In genomic region chr4:76279462-76279861, GRCh38 we compare ENCODE assay signal across 19 cellular contexts. TPM values are rescaled to one million over a fixed set of nuclear protein-coding genes. Genes with fewer than 3 reads are reported as not detected.
DNase-seq lines count a peak whose midpoint lies in the region; ATAC-seq, FAIRE-seq and TF ChIP-seq lines count a peak whose summit lies in the region.
"Had no signal": no experiment of that assay in that cellular context is flagged by ENCODE, and none has a peak within 500 bp of the region (broad histone marks: within the 10 kb centered on the region; RNA-seq: fewer than 3 reads in every experiment).

No MANE protein-coding gene starts in this region.

- H3K4me2 ChIP-seq in HepG2 (ENCODE audit: low read depth, low read length), result no peak overlapping the region
- H3K4me2 ChIP-seq: KMS-11 had no signal

- TF ChIP-seq RAD21 in HepG2 (CRISPR knock-in tag; IDR thresholded peaks at IDR 0.05), result no peak

- POLR2A ChIA-PET in HepG2 (lab: Yijun Ruan, JAX), result no interaction called here

- no peaks in the 10 kb centered on the region for H3K27me3 ChIP-seq in right lobe of liver
- no peaks in the 10 kb centered on the region for H3K27me3 ChIP-seq in HepG2 (ENCODE audit: control insufficient read depth in 1 of 2, insufficient read depth in 2 of 2, low read length in 2 of 2)
- H3K27me3 ChIP-seq: colonic mucosa, suprapubic skin had no signal

- no peaks in the 10 kb centered on the region for H3K9me3 Mint-ChIP-seq in stimulated activated effector memory CD8-positive, alpha-beta T cell treated with anti-CD3 and anti-CD28 coated beads, Interleukin-12 subunit alpha, Interleukin-12 subunit beta, amount 100 ng/mL, for 72 hours
- H3K9me3 Mint-ChIP-seq: activated naive CD4-positive, alpha-beta T cell treated with anti-CD3 and anti-CD28 coated beads, Interleukin-2, amount 50 U/mL, for 24 hours; T-cell had no signal

- in situ Hi-C loops in HepG2 (cut with HindIII; ENCODE audit: extremely low pct_ligation_motif_present, low pct_unique_long_range_greater_than_20kb), result no loop called here

- H3K79me2 ChIP-seq in HepG2 (ENCODE audit: insufficient read depth, low read length), result no peaks in the 10 kb centered on the region

- no peak for FAIRE-seq in HepG2 (lab: Jason Lieb, UNC)
- FAIRE-seq: GM12891 had no signal

- TF ChIP-seq CTCF in right lobe of liver (IDR thresholded peaks at IDR 0.05) (no peak), HepG2 (CRISPR knock-in tag; IDR thresholded peaks at IDR 0.05) (no peak), HFF-Myc (IDR thresholded peaks at IDR 0.05; ENCODE audit: low read depth, low read length, missing control alignments) (peak; percentile 4), VCaP (conservative IDR thresholded peaks at IDR 0.05) (peak; percentile 21; the same call in 1 of the 2 replicates)

- H3K4me1 ChIP-seq in right lobe of liver (peaks cover 2 to 58% (median 19%) of the 10 kb centered on the region in 4 donors), HepG2 (ENCODE audit: insufficient read depth, low read length) (peaks cover 51% of the 10 kb centered on the region)
- H3K4me1 ChIP-seq: colonic mucosa, suprapubic skin had no signal

- peak overlapping the region; percentile 78 to 97 (median 93) for H3K27ac ChIP-seq in right lobe of liver
- H3K27ac ChIP-seq in HepG2 (ENCODE audit: extremely low read length, insufficient read depth, low read length), result no peak overlapping the region
- no peak overlapping the region for H3K27ac ChIP-seq in VCaP
- H3K27ac ChIP-seq: KMS-11, suprapubic skin, WERI-Rb-1 had no signal

- no peak overlapping the region for H3K9ac ChIP-seq in HepG2 (ENCODE audit: insufficient read depth, low read depth, low read length)
- H3K9ac ChIP-seq: KMS-11 had no signal

- H3K27ac Mint-ChIP-seq in stimulated activated effector memory CD8-positive, alpha-beta T cell treated with anti-CD3 and anti-CD28 coated beads, Interleukin-12 subunit alpha, Interleukin-12 subunit beta, amount 100 ng/mL, for 72 hours, result no peak overlapping the region
- H3K27ac Mint-ChIP-seq: activated naive CD4-positive, alpha-beta T cell treated with anti-CD3 and anti-CD28 coated beads, Interleukin-2, amount 50 U/mL, for 24 hours; T-cell had no signal

- peaks cover 11% of the 10 kb centered on the region for H3K4me1 Mint-ChIP-seq in stimulated activated effector memory CD8-positive, alpha-beta T cell treated with anti-CD3 and anti-CD28 coated beads, Interleukin-12 subunit alpha, Interleukin-12 subunit beta, amount 100 ng/mL, for 72 hours
- H3K4me1 Mint-ChIP-seq: activated naive CD4-positive, alpha-beta T cell treated with anti-CD3 and anti-CD28 coated beads, Interleukin-2, amount 50 U/mL, for 24 hours; T-cell had no signal

- H3K36me3 Mint-ChIP-seq in stimulated activated effector memory CD8-positive, alpha-beta T cell treated with anti-CD3 and anti-CD28 coated beads, Interleukin-12 subunit alpha, Interleukin-12 subunit beta, amount 100 ng/mL, for 72 hours, result no peaks in the 10 kb centered on the region
- H3K36me3 Mint-ChIP-seq: activated naive CD4-positive, alpha-beta T cell treated with anti-CD3 and anti-CD28 coated beads, Interleukin-2, amount 50 U/mL, for 24 hours; T-cell had no signal

- DNase-seq in right lobe of liver (no peak), HepG2 (ENCODE audit: low spot score) (no peak), HFF-Myc (ENCODE audit: extremely low read depth, low read depth) (no peak), cerebellum (ENCODE audit: low spot score) (no peak), NCI-H2171 (lab: John Stamatoyannopoulos, UW) (no peak)
- DNase-seq in stimulated activated effector memory CD8-positive, alpha-beta T cell treated with anti-CD3 and anti-CD28 coated beads, Interleukin-12 subunit alpha, Interleukin-12 subunit beta, amount 100 ng/mL, for 72 hours (ENCODE audit: low spot score in 2 of 2), result no peak
- DNase-seq: Caco-2, colonic mucosa, NCI-H1417, NCI-H82, WERI-Rb-1 had no signal

- intact Hi-C loops in right lobe of liver (cut with DNase I), result no loop called here
- intact Hi-C loops in HepG2 (cut with micrococcal nuclease; ENCODE audit: unreplicated experiment), result no loop called here

- H3K36me3 ChIP-seq in right lobe of liver (no peaks in the 10 kb centered on the region), HepG2 (replicated peaks in 1 of 2; ENCODE audit: control insufficient read depth in 1 of 2, insufficient read depth in 2 of 2, low read length in 2 of 2) (no peaks in the 10 kb centered on the region)
- H3K36me3 ChIP-seq: colonic mucosa, suprapubic skin, WERI-Rb-1 had no signal

- CTCF ChIA-PET in HepG2 (lab: Yijun Ruan, JAX; ENCODE audit: low intra/inter-chr PET ratio, low total read pairs), result no interaction called here

- H2AFZ ChIP-seq in HepG2 (ENCODE audit: low read length), result no peak overlapping the region

- no peak overlapping the region for H3K4me3 Mint-ChIP-seq in stimulated activated effector memory CD8-positive, alpha-beta T cell treated with anti-CD3 and anti-CD28 coated beads, Interleukin-12 subunit alpha, Interleukin-12 subunit beta, amount 100 ng/mL, for 72 hours
- H3K4me3 Mint-ChIP-seq: activated naive CD4-positive, alpha-beta T cell treated with anti-CD3 and anti-CD28 coated beads, Interleukin-2, amount 50 U/mL, for 24 hours; T-cell had no signal

- ATAC-seq in right lobe of liver (no peak), HepG2 (no peak)
- peak; percentile 47 for ATAC-seq in stimulated activated effector memory CD8-positive, alpha-beta T cell treated with anti-CD3 and anti-CD28 coated beads, Interleukin-12 subunit alpha, Interleukin-12 subunit beta, amount 100 ng/mL, for 72 hours
- ATAC-seq: esophagus mucosa, left lobe of liver had no signal

- BruUV-seq in HepG2 (replicated peaks; lab: Mats Ljungman, UMichigan), result no TSS peak

- TF ChIP-seq EP300 in HepG2 (IDR thresholded peaks at IDR 0.05; ENCODE audit: low read depth in 2 of 2, low read length in 2 of 2) (no peak), HepG2 (CRISPR knock-in tag; IDR thresholded peaks at IDR 0.05; ENCODE audit: borderline replicate concordance) (no peak)

- H3K9me3 ChIP-seq in right lobe of liver (no peaks in the 10 kb centered on the region), HepG2 (ENCODE audit: low read length) (no peaks in the 10 kb centered on the region)
- H3K9me3 ChIP-seq: colonic mucosa, suprapubic skin had no signal

- no peaks in the 10 kb centered on the region for H4K20me1 ChIP-seq in HepG2 (ENCODE audit: insufficient read depth, low read length)

- TF ChIP-seq POLR2A in right lobe of liver (IDR thresholded peaks at IDR 0.05) (no peak), HepG2 (IDR thresholded peaks at IDR 0.05; ENCODE audit: insufficient read depth in 1 of 2, low read depth in 2 of 2, low read length in 2 of 2) (no peak)

- WGBS in right lobe of liver (ENCODE audit: insufficient coverage, low coverage, low lambda C conversion rate, missing lambda C conversion rate), result 40% methylated on average over 4 of the region's 4 CpGs
- WGBS in HepG2 (ENCODE audit: low lambda C conversion rate), result 92% methylated on average over 4 of the region's 4 CpGs

- H3K4me3 ChIP-seq in right lobe of liver, result no peak overlapping the region
- H3K4me3 ChIP-seq in HepG2 (replicated peaks in 1 of 3; ENCODE audit: insufficient read depth in 1 of 3, low read depth in 2 of 3, low read length in 3 of 3), result no peak overlapping the region
- H3K4me3 ChIP-seq in HFF-Myc (replicated peaks; ENCODE audit: low read depth, low read length), result no peak overlapping the region
- H3K4me3 ChIP-seq: colonic mucosa, suprapubic skin had no signal

RNA-seq across cellular contexts. Expression of gene STBD1, which starts 27.1 kb away (rescaled TPM):
- 10 to 100 TPM; 16.3 to 53.5 (median 37.6) TPM for total RNA-seq in right lobe of liver
- total RNA-seq in HepG2 (2016; rRNA removed; fragmentation: Illumina TruSeq; extraction: Trizol), result 3.5 and 4.3 TPM in 2 replicates
- total RNA-seq in HepG2 (2016; cell fraction: cytosol; rRNA removed; fragmentation: Illumina TruSeq; extraction: Trizol; ENCODE audit: low read depth), result 1.0 and 1.1 TPM in 2 replicates
- 4.2 and 4.3 TPM in 2 replicates for total RNA-seq in HepG2 (2016; cell fraction: insoluble cytoplasmic fraction; rRNA removed; fragmentation: Illumina TruSeq; extraction: Trizol)
- 2.4 and 2.7 TPM in 2 replicates for total RNA-seq in HepG2 (2016; cell fraction: membrane; rRNA removed; fragmentation: Illumina TruSeq; extraction: Trizol)
- 3.8 and 4.3 TPM in 2 replicates for total RNA-seq in HepG2 (2016; cell fraction: nucleus; rRNA removed; fragmentation: Illumina TruSeq; extraction: Trizol)
- 2.8 and 4.9 TPM in 2 replicates for polyA plus RNA-seq in HepG2 (2011; rRNA removed)
- polyA plus RNA-seq in HepG2 (2011; cell fraction: cytosol; rRNA removed), result 3.9 and 4.1 TPM in 2 replicates
- polyA plus RNA-seq in HepG2 (2011; cell fraction: nucleus; rRNA removed), result 1.3 and 2.3 TPM in 2 replicates
- polyA plus RNA-seq in HepG2 (2012), result 9.6 and 14.4 TPM in 2 replicates
- 0.35 and 0.55 TPM in 2 replicates for polyA plus RNA-seq in HepG2 (2016; cell fraction: cytosol; fragmentation: Illumina TruSeq; extraction: Trizol; ENCODE audit: low read depth)
- 1.5 and 3.0 TPM in 2 replicates for polyA plus RNA-seq in HepG2 (2016; cell fraction: insoluble cytoplasmic fraction; fragmentation: Illumina TruSeq; extraction: Trizol; ENCODE audit: low read depth)
- 0.88 and 1.2 TPM in 2 replicates for polyA plus RNA-seq in HepG2 (2016; cell fraction: membrane; fragmentation: Illumina TruSeq; extraction: Trizol; ENCODE audit: low read depth)
- 2.0 and 3.1 TPM in 2 replicates for polyA plus RNA-seq in HepG2 (2016; cell fraction: nucleus; fragmentation: Illumina TruSeq; extraction: Trizol; ENCODE audit: insufficient read depth, low read depth)
- 2.0 and 7.2 TPM in 2 replicates for polyA minus RNA-seq in HepG2 (2011; rRNA and poly(A)+ RNA removed; ENCODE audit: low replicate concordance)
- 1.8 and 7.7 TPM in 2 replicates for polyA minus RNA-seq in HepG2 (2011; cell fraction: cytosol; rRNA and poly(A)+ RNA removed)
- 1.9 and 3.1 TPM in 2 replicates for polyA minus RNA-seq in HepG2 (2011; cell fraction: nucleus; rRNA and poly(A)+ RNA removed)
- total RNA-seq in cerebellum, result 1.5 TPM

RNA-seq across cellular contexts. Expression of gene FAM47E, which starts 27.9 kb away (rescaled TPM):
- total RNA-seq in right lobe of liver, result 1 to 10 TPM; 1.2 to 5.0 (median 2.9) TPM
- total RNA-seq in HepG2 (2016; rRNA removed; fragmentation: Illumina TruSeq; extraction: Trizol), result 0.29 and 0.33 TPM in 2 replicates
- total RNA-seq in HepG2 (2016; cell fraction: cytosol; rRNA removed; fragmentation: Illumina TruSeq; extraction: Trizol; ENCODE audit: low read depth), result 0.30 TPM in 1 of 2 replicates, not detected in the other
- 0.37 and 0.65 TPM in 2 replicates for total RNA-seq in HepG2 (2016; cell fraction: insoluble cytoplasmic fraction; rRNA removed; fragmentation: Illumina TruSeq; extraction: Trizol)
- 0.25 and 0.41 TPM in 2 replicates for total RNA-seq in HepG2 (2016; cell fraction: membrane; rRNA removed; fragmentation: Illumina TruSeq; extraction: Trizol)
- total RNA-seq in HepG2 (2016; cell fraction: nucleus; rRNA removed; fragmentation: Illumina TruSeq; extraction: Trizol), result 0.31 and 0.50 TPM in 2 replicates
- polyA plus RNA-seq in HepG2 (2011; rRNA removed), result 0.60 and 0.66 TPM in 2 replicates
- polyA plus RNA-seq in HepG2 (2011; cell fraction: cytosol; rRNA removed), result 0.24 and 0.50 TPM in 2 replicates
- polyA plus RNA-seq in HepG2 (2011; cell fraction: nucleus; rRNA removed), result 0.06 and 1.5 TPM in 2 replicates
- polyA plus RNA-seq in HepG2 (2012), result 1.2 and 1.8 TPM in 2 replicates
- polyA plus RNA-seq in HepG2 (2016; cell fraction: cytosol; fragmentation: Illumina TruSeq; extraction: Trizol; ENCODE audit: low read depth), result 0.27 and 0.29 TPM in 2 replicates
- polyA plus RNA-seq in HepG2 (2016; cell fraction: insoluble cytoplasmic fraction; fragmentation: Illumina TruSeq; extraction: Trizol; ENCODE audit: low read depth), result 0.29 and 0.50 TPM in 2 replicates
- not detected in 2 replicates for polyA plus RNA-seq in HepG2 (2016; cell fraction: membrane; fragmentation: Illumina TruSeq; extraction: Trizol; ENCODE audit: low read depth)
- polyA plus RNA-seq in HepG2 (2016; cell fraction: nucleus; fragmentation: Illumina TruSeq; extraction: Trizol; ENCODE audit: insufficient read depth, low read depth), result 0.44 TPM in 1 of 2 replicates, not detected in the other
- 0.02 TPM in 1 of 2 replicates, not detected in the other for polyA minus RNA-seq in HepG2 (2011; rRNA and poly(A)+ RNA removed; ENCODE audit: low replicate concordance)
- 0.69 TPM in 1 of 2 replicates, not detected in the other for polyA minus RNA-seq in HepG2 (2011; cell fraction: cytosol; rRNA and poly(A)+ RNA removed)
- polyA minus RNA-seq in HepG2 (2011; cell fraction: nucleus; rRNA and poly(A)+ RNA removed), result 1.5 and 1.9 TPM in 2 replicates
- 7.3 TPM for total RNA-seq in cerebellum

Comparison
In these comparisons a context has a peak if more than half of its experiments do, and no peak if none do; other contexts are left out.
1. H3K27ac ChIP-seq: peak in right lobe of liver (3 of 3); none in HepG2 (single experiment) and VCaP (single experiment).
2. CTCF ChIP-seq: peak in HFF-Myc (single experiment) and VCaP (single experiment); none in right lobe of liver (0 of 4) and HepG2 (single experiment).